ENCODE assay signal across 21 cellular contexts in genomic region chr1:7587108-7587507, GRCh38.
"Had no signal": no experiment of that assay in that cellular context is flagged by ENCODE, and none has a peak within 500 bp of the region (broad histone marks: within the 10 kb centered on the region; RNA-seq: fewer than 3 reads in every experiment).

No MANE protein-coding gene starts in this region.

- FAIRE-seq: astrocyte, endothelial cell of umbilical vein, TTC549 had no signal

- H3K4me1 ChIP-seq: breast epithelium, colonic mucosa, prostate gland, vagina had no signal

- ATAC-seq: effector memory CD8-positive, alpha-beta T cell; esophagus mucosa; left lobe of liver; natural killer cell; stimulated activated naive CD8-positive, alpha-beta T cell treated with anti-CD3 and anti-CD28 coated beads, Interleukin-15, amount 100 ng/mL, for 72 hours had no signal

- H3K27me3 ChIP-seq: adrenal gland, breast epithelium, colonic mucosa, dorsolateral prefrontal cortex, vagina had no signal

- DNase-seq: activated gamma-delta T cell treated with Interleukin-2 at 50 U/mL for 16 hours; activated T-cell treated with anti-CD3 and anti-CD28 coated beads, Interleukin-2, amount 50 U/mL, for 1 hour; colonic mucosa; effector memory CD8-positive, alpha-beta T cell; foreskin melanocyte; mammary epithelial cell; natural killer cell; stimulated activated CD4-positive, alpha-beta T cell treated with anti-CD3 and anti-CD28 coated beads, Interleukin-1b, Interleukin-23, amount 100 ng/mL, for 48 hours; stimulated activated naive CD8-positive, alpha-beta T cell treated with anti-CD3 and anti-CD28 coated beads, Interleukin-15, amount 100 ng/mL, for 72 hours; trophoblast cell; WERI-Rb-1 had no signal

- H3K4me3 ChIP-seq: adrenal gland, breast epithelium, colonic mucosa, dorsolateral prefrontal cortex, prostate gland, vagina had no signal

- H3K9me3 ChIP-seq: adrenal gland, breast epithelium, colonic mucosa, prostate gland, vagina had no signal

- H3K36me3 ChIP-seq: adrenal gland, breast epithelium, colonic mucosa, prostate gland, vagina, WERI-Rb-1 had no signal

- H3K27ac ChIP-seq: breast epithelium, colonic mucosa, dorsolateral prefrontal cortex, prostate gland, vagina, WERI-Rb-1 had no signal
